ENCODE assay signal across 16 cellular contexts in the genomic region with DNA sequence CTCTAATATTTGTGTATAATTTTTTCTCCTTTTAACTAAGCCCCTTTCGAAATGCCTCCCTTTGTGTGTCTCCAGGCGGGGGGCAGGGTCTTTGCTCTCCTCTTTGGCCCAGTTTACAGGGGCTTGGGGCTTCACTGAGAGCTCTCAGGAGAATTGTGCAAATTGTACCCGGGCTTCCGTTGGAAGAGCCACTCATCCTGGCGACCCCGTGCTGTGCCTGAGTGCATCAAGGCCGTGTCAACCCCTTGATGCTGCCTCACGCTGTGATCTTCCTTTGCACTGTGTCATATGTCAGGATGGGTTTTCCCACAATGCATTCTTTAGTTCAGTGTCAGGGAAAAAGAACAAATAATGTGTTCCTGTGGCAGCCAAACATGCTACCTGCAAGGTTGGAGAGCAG.
DNase-seq lines count a peak whose midpoint lies in the region; ATAC-seq and TF ChIP-seq lines count a peak whose summit lies in the region.
"Had no signal": no experiment of that assay in that cellular context is flagged by ENCODE, and none has a peak within 500 bp of the region (broad histone marks: within the 10 kb centered on the region; RNA-seq: fewer than 3 reads in every experiment).

No MANE protein-coding gene starts in this region.

- peak overlapping the region; percentile 95 for H3K27ac Mint-ChIP-seq in nephron progenitor cell
- H3K27ac Mint-ChIP-seq in activated CD4-positive, alpha-beta memory T cell treated with anti-CD3 and anti-CD28 coated beads for 36 hours, result no peak overlapping the region
- H3K27ac Mint-ChIP-seq: natural killer cell had no signal

- H3K4me1 Mint-ChIP-seq in nephron progenitor cell, result peaks cover 39% of the 10 kb centered on the region
- H3K4me1 Mint-ChIP-seq in activated CD4-positive, alpha-beta memory T cell treated with anti-CD3 and anti-CD28 coated beads for 36 hours (ENCODE audit: low read depth), result no peaks in the 10 kb centered on the region
- H3K4me1 Mint-ChIP-seq: natural killer cell had no signal

- peak overlapping the region; percentile 63 for H3K4me3 Mint-ChIP-seq in nephron progenitor cell
- H3K4me3 Mint-ChIP-seq in activated CD4-positive, alpha-beta memory T cell treated with anti-CD3 and anti-CD28 coated beads for 36 hours, result no peak overlapping the region
- H3K4me3 Mint-ChIP-seq: activated T-cell treated with anti-CD3 and anti-CD28 coated beads, Interleukin-2, amount 50 U/mL, for 72 hours; natural killer cell had no signal

- intact Hi-C loops in activated CD4-positive, alpha-beta memory T cell treated with anti-CD3 and anti-CD28 coated beads for 36 hours (cut with micrococcal nuclease), result no loop called here

- DNase-seq in NCI-H187 (lab: John Stamatoyannopoulos, UW), result peak; percentile 62 to 65
- peak; percentile 56 for DNase-seq in ecto neural progenitor cell (ENCODE audit: low spot score)
- peak; percentile 45 for DNase-seq in nephron progenitor cell
- no peak for DNase-seq in activated CD4-positive, alpha-beta T cell treated with anti-CD3 and anti-CD28 coated beads, Interleukin-2, amount 50 U/mL, for 48 hours
- DNase-seq in activated CD4-positive, alpha-beta memory T cell treated with anti-CD3 and anti-CD28 coated beads for 36 hours, result no peak
- DNase-seq: activated CD4-positive, alpha-beta T cell treated with anti-CD3 and anti-CD28 coated beads, Interleukin-2, amount 50 U/mL, for 1 hour; activated T-cell treated with anti-CD3 and anti-CD28 coated beads, Interleukin-2, amount 50 U/mL, for 72 hours; DMS 273 treated with DMSO at 0.1 percent for 48 hours; mammary epithelial cell; natural killer cell; right cardiac atrium; SJCRH30 had no signal

- POLR2A ChIA-PET in HEK293 (lab: Yijun Ruan, JAX), result no interaction called here
- POLR2A ChIA-PET in activated CD4-positive, alpha-beta memory T cell treated with anti-CD3 and anti-CD28 coated beads for 36 hours (lab: Charles Lee), result no interaction called here

- H3K36me3 Mint-ChIP-seq in nephron progenitor cell (ENCODE audit: low read depth), result no peaks in the 10 kb centered on the region
- H3K36me3 Mint-ChIP-seq in activated CD4-positive, alpha-beta memory T cell treated with anti-CD3 and anti-CD28 coated beads for 36 hours, result no peaks in the 10 kb centered on the region
- H3K36me3 Mint-ChIP-seq: natural killer cell had no signal

- TF ChIP-seq CTCF in HEK293 (tag by site-specific recombination; IDR thresholded peaks at IDR 0.05) (no peak), nephron progenitor cell (IDR thresholded peaks at IDR 0.05) (no peak)

- CTCF ChIA-PET in HEK293 (lab: Yijun Ruan, JAX), result no interaction called here
- CTCF ChIA-PET in activated CD4-positive, alpha-beta memory T cell treated with anti-CD3 and anti-CD28 coated beads for 36 hours (lab: Charles Lee), result no interaction called here

- no peaks in the 10 kb centered on the region for H3K36me3 ChIP-seq in HEK293 (ENCODE audit: control insufficient read depth in 2 of 2, insufficient read depth in 1 of 2, low read length in 2 of 2)
- H3K36me3 ChIP-seq: BLaER1 treated with 17β-estradiol and CSF1 and Interleukin-3, amounts not matched to agents 10 nM and 100 nM; SJCRH30; suprapubic skin had no signal

- no peaks in the 10 kb centered on the region for H3K27me3 Mint-ChIP-seq in nephron progenitor cell (ENCODE audit: low read depth, poor library complexity)
- H3K27me3 Mint-ChIP-seq in activated CD4-positive, alpha-beta memory T cell treated with anti-CD3 and anti-CD28 coated beads for 36 hours, result peaks cover 8% of the 10 kb centered on the region

- no peaks in the 10 kb centered on the region for H3K9me3 Mint-ChIP-seq in nephron progenitor cell
- no peaks in the 10 kb centered on the region for H3K9me3 Mint-ChIP-seq in activated CD4-positive, alpha-beta memory T cell treated with anti-CD3 and anti-CD28 coated beads for 36 hours

- no peaks in the 10 kb centered on the region for H3K4me1 ChIP-seq in HEK293 (ENCODE audit: control insufficient read depth, insufficient read depth, low read length)
- H3K4me1 ChIP-seq: BLaER1 treated with 17β-estradiol and CSF1 and Interleukin-3, amounts not matched to agents 10 nM and 100 nM; SJCRH30; suprapubic skin had no signal

- H3K9me3 ChIP-seq in HEK293 (ENCODE audit: control insufficient read depth, insufficient read depth, low read depth, low read length), result no peaks in the 10 kb centered on the region
- H3K9me3 ChIP-seq: BLaER1 treated with 17β-estradiol and CSF1 and Interleukin-3, amounts not matched to agents 10 nM and 100 nM; SJCRH30; suprapubic skin had no signal

- ATAC-seq in GM18868 (IDR thresholded peaks at IDR 0.05; ENCODE audit: unreplicated experiment), result no peak
- ATAC-seq: activated T-cell treated with anti-CD3 and anti-CD28 coated beads, Interleukin-2, amount 50 U/mL, for 72 hours; natural killer cell; right cardiac atrium had no signal

- no peak overlapping the region for H3K27ac ChIP-seq in HEK293 (ENCODE audit: extremely low read depth, low read depth, low read length)
- H3K27ac ChIP-seq: BLaER1 treated with 17β-estradiol and CSF1 and Interleukin-3, amounts not matched to agents 10 nM and 100 nM; SJCRH30; suprapubic skin had no signal

- no peak overlapping the region for H3K4me3 ChIP-seq in HEK293 (ENCODE audit: low read depth, low read length)
- H3K4me3 ChIP-seq: BLaER1 treated with 17β-estradiol and CSF1 and Interleukin-3, amounts not matched to agents 10 nM and 100 nM; SJCRH30; suprapubic skin had no signal

TF ChIP-seq in HEK293, 187 proteins besides CTCF, POLR2A, EP300 and RAD21:
- TF ChIP-seq ZNF10 (tag by site-specific recombination; IDR thresholded peaks at IDR 0.05), result no peak
- TF ChIP-seq ZIC2 (tag by site-specific recombination; IDR thresholded peaks at IDR 0.05), result peak; percentile 65
TF ChIP-seq in HEK293: peak in this region for 1.

Comparison
In these comparisons a context has a peak if more than half of its experiments do, and no peak if none do; other contexts are left out.
1. DNase-seq: peak in NCI-H187 (2 of 2), ecto neural progenitor cell (single experiment) and nephron progenitor cell (single experiment); none in activated CD4-positive, alpha-beta T cell treated with anti-CD3 and anti-CD28 coated beads, Interleukin-2, amount 50 U/mL, for 48 hours (0 of 2) and activated CD4-positive, alpha-beta memory T cell treated with anti-CD3 and anti-CD28 coated beads for 36 hours (single experiment).